Comparison of ENCODE assay signal across 6 cellular contexts in the genomic region with DNA sequence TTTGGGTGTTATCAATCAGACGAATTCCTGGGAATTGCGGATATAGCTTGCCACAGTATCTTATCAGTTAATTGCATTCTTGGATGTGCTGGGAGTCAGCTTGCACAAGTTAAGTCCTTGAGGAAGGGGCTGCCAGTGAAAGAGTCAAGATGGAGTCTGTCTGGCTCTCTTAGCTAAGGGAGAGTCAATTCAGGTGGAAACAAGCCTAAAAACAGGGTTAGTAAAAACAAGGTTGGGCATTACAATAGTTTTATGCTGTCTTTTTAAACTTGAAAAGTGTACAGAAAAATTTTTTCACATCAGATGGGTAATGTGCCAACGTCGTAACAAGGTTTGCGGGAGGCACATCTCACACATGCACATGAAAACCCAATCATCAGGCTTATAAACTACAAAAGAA. TPM values are rescaled to one million over a fixed set of nuclear protein-coding genes. Genes with fewer than 3 reads are reported as not detected.
A peak's percentile ranks its signal among the peaks of the same experiment; 100 is the strongest.
DNase-seq lines count a peak whose midpoint lies in the region; ATAC-seq, FAIRE-seq and TF ChIP-seq lines count a peak whose summit lies in the region.
"Not testable (repeated sequence)": the region's sequence is repeated elsewhere in the genome, so short reads cannot be mapped to it uniquely, and the experiment has no call there.

No MANE protein-coding gene starts in this region.

- not testable (repeated sequence) for H2AFZ ChIP-seq in K562 (ENCODE audit: low read depth, low read length)

- H3K4me1 Mint-ChIP-seq in Caco-2 (ENCODE audit: low read depth, unreplicated experiment) (peaks cover 41% of the 10 kb centered on the region), chondrocyte (ENCODE audit: low read depth) (peaks cover 42% of the 10 kb centered on the region), mesothelial cell of epicardium (peaks cover 36% of the 10 kb centered on the region)

- intact Hi-C loops in Caco-2 (cut with micrococcal nuclease; ENCODE audit: unreplicated experiment); K562 (cut with micrococcal nuclease): not testable (repeated sequence)

- peaks cover 14% of the 10 kb centered on the region for H3K36me3 Mint-ChIP-seq in Caco-2 (ENCODE audit: insufficient read depth, unreplicated experiment)
- H3K36me3 Mint-ChIP-seq in chondrocyte (ENCODE audit: low read depth); mesothelial cell of epicardium: not testable (repeated sequence)

- not testable (repeated sequence) for H3K4me2 ChIP-seq in K562 (ENCODE audit: insufficient read depth, low read length)

- H3K4me3 ChIP-seq in Caco-2 (ENCODE audit: low read depth, low read length); K562; cardiac muscle cell: not testable (repeated sequence)

- not testable (repeated sequence) for BruUV-seq in Caco-2 (replicated peaks; lab: Mats Ljungman, UMichigan); K562 (replicated peaks; lab: Mats Ljungman, UMichigan)

- not testable (repeated sequence) for ATAC-seq in SK-N-SH treated with all-trans-retinoic acid at 6 μM for 48 hours, K562

- TF ChIP-seq EP300 in K562 (IDR thresholded peaks at IDR 0.05; ENCODE audit: low read length) = not testable (repeated sequence)

- in situ Hi-C loops in K562 (cut with MboI) = not testable (repeated sequence)

- DNase-seq in Caco-2; K562 (ENCODE audit: extremely low read depth in 1 of 4, low spot score in 3 of 4); chondrocyte (ENCODE audit: low spot score); cardiac muscle cell (ENCODE audit: low read depth in 1 of 2, low spot score in 1 of 2); mesothelial cell of epicardium (ENCODE audit: low spot score in 2 of 2, unreplicated experiment in 2 of 2): not testable (repeated sequence)

- H3K4me3 Mint-ChIP-seq in Caco-2 (ENCODE audit: unreplicated experiment) = peak overlapping the region; percentile 3
- H3K4me3 Mint-ChIP-seq in chondrocyte (ENCODE audit: unreplicated experiment); mesothelial cell of epicardium: not testable (repeated sequence)

- CTCF ChIA-PET in Caco-2 (lab: Charles Lee); K562 (lab: Yijun Ruan, JAX; ENCODE audit: low intra/inter-chr PET ratio): not testable (repeated sequence)

- 82% methylated on average over 5 of the region's 5 CpGs for WGBS in K562 (ENCODE audit: insufficient coverage, low coverage, missing lambda C conversion rate)

- H3K79me2 ChIP-seq in K562 (ENCODE audit: control insufficient read depth, insufficient read depth, low read length) = not testable (repeated sequence)

- not testable (repeated sequence) for H3K27ac ChIP-seq in K562 (ENCODE audit: extremely low read depth, low read depth, low read length)
- peak overlapping the region; percentile 10 for H3K27ac ChIP-seq in cardiac muscle cell

- TF ChIP-seq CTCF in Caco-2 (IDR thresholded peaks at IDR 0.05; ENCODE audit: insufficient read depth in 1 of 2, low read depth in 1 of 2, low read length in 1 of 2, severe bottlenecking in 1 of 2, unreplicated experiment in 1 of 2); K562 (IDR thresholded peaks at IDR 0.05 in 2 of 3, conservative IDR thresholded peaks at IDR 0.05 in 1 of 3; ENCODE audit: insufficient read depth in 2 of 3, low read depth in 1 of 3, low read length in 3 of 3); chondrocyte (IDR thresholded peaks at IDR 0.05); cardiac muscle cell (IDR thresholded peaks at IDR 0.05; ENCODE audit: low read depth, low read length); mesothelial cell of epicardium (IDR thresholded peaks at IDR 0.05; ENCODE audit: unreplicated experiment): not testable (repeated sequence)

- not testable (repeated sequence) for H3K9ac ChIP-seq in K562 (ENCODE audit: insufficient read depth in 1 of 2, low read depth in 2 of 2, low read length in 2 of 2)

- H3K36me3 ChIP-seq in Caco-2 (ENCODE audit: control insufficient read depth, insufficient read depth, low read length); K562 (ENCODE audit: control insufficient read depth, insufficient read depth, low read length); cardiac muscle cell: not testable (repeated sequence)

- POLR2A ChIA-PET in Caco-2 (lab: Charles Lee) = not testable (repeated sequence)
- POLR2A ChIA-PET in K562 (lab: Yijun Ruan, JAX) = interaction anchor here (0.7 to 1.4 kb wide), 2 partner anchors 8 to 9 kb away, joined by 3 to 4 read pairs; no protein-coding TSS in a partner anchor

- not testable (repeated sequence) for H3K9me1 ChIP-seq in K562 (ENCODE audit: control insufficient read depth, insufficient read depth, low read length)

- not testable (repeated sequence) for H4K20me1 ChIP-seq in K562 (replicated peaks; ENCODE audit: control insufficient read depth, insufficient read depth, low read length)

- H3K9me3 ChIP-seq in Caco-2; K562 (replicated peaks; ENCODE audit: control insufficient read depth, insufficient read depth, low read depth, low read length); cardiac muscle cell (ENCODE audit: low read depth): not testable (repeated sequence)

- not testable (repeated sequence) for TF ChIP-seq RAD21 in K562 (CRISPR knock-in tag; conservative IDR thresholded peaks at IDR 0.05 in 1 of 2, IDR thresholded peaks at IDR 0.05 in 1 of 2)

- not testable (repeated sequence) for H3K27me3 Mint-ChIP-seq in Caco-2 (ENCODE audit: insufficient read depth, unreplicated experiment); chondrocyte (ENCODE audit: low read depth); mesothelial cell of epicardium (ENCODE audit: low read depth)

- TF ChIP-seq POLR2A in K562 (conservative IDR thresholded peaks at IDR 0.05) = not testable (repeated sequence)

- not testable (repeated sequence) for H3K27me3 ChIP-seq in Caco-2 (replicated peaks; ENCODE audit: control insufficient read depth, insufficient read depth, low read length); K562 (ENCODE audit: control insufficient read depth in 2 of 2, insufficient read depth in 2 of 2, low read length in 2 of 2); cardiac muscle cell

- not testable (repeated sequence) for FAIRE-seq in K562 (lab: Jason Lieb, UNC)

- H3K4me1 ChIP-seq in Caco-2 = peaks cover 71% of the 10 kb centered on the region
- H3K4me1 ChIP-seq in K562 (replicated peaks in 1 of 2; ENCODE audit: control insufficient read depth in 2 of 2, insufficient read depth in 2 of 2, low read length in 2 of 2) = peaks cover 10 to 19% of the 10 kb centered on the region in 2 experiments
- not testable (repeated sequence) for H3K4me1 ChIP-seq in cardiac muscle cell (ENCODE audit: low read depth)

- H3K9me3 Mint-ChIP-seq in Caco-2 (ENCODE audit: unreplicated experiment) = peaks cover 10% of the 10 kb centered on the region
- H3K9me3 Mint-ChIP-seq in chondrocyte (ENCODE audit: low read depth); mesothelial cell of epicardium: not testable (repeated sequence)

- H3K27ac Mint-ChIP-seq in Caco-2 (ENCODE audit: unreplicated experiment) (peak overlapping the region; percentile 13), chondrocyte (ENCODE audit: unreplicated experiment) (peak overlapping the region; percentile 24), mesothelial cell of epicardium (peak overlapping the region; percentile 85)

TF ChIP-seq in SK-N-SH treated with all-trans-retinoic acid at 6 μM for 48 hours, 23 proteins besides CTCF, POLR2A, EP300 and RAD21:
- peak; percentile 90 for TF ChIP-seq SNAI2 (CRISPR knock-in tag; IDR thresholded peaks at IDR 0.05)
- TF ChIP-seq ISL1 (CRISPR knock-in tag; IDR thresholded peaks at IDR 0.05) = peak; percentile 32; the same call in 1 of the 2 replicates
TF ChIP-seq in SK-N-SH treated with all-trans-retinoic acid at 6 μM for 48 hours: peak in this region for 2; not testable (repeated sequence) for 21.

RNA-seq across cellular contexts. Expression of a gene that starts 5.5 kb away (rescaled TPM):
- total RNA-seq in Caco-2 (2022) (265 and 278 TPM in 2 replicates), K562 (2014; rRNA removed) (7.9 and 8.5 TPM in 2 replicates), K562 (2014; rRNA removed; fragmentation: Illumina TruSeq; extraction: Trizol) (14.6 and 18.5 TPM in 2 replicates), K562 (2015; rRNA removed; fragmentation: Illumina TruSeq; extraction: Trizol) (14.4 and 16.2 TPM in 2 replicates), K562 (2021) (17.7 and 18.2 TPM in 2 replicates), chondrocyte (167 to 221 TPM (median 210 TPM) in 3 replicates), cardiac muscle cell (47.2 and 55.5 TPM in 2 replicates), mesothelial cell of epicardium (373 to 381 TPM (median 374 TPM) in 3 replicates)
- 26.8 and 77.1 TPM in 2 replicates for total RNA-seq in K562 (2011; cell fraction: chromatin; rRNA removed; ENCODE audit: low replicate concordance)
- 10.4 and 21.0 TPM in 2 replicates for total RNA-seq in K562 (2011; cell fraction: nucleolus; rRNA removed)
- 19.9 and 23.6 TPM in 2 replicates for total RNA-seq in K562 (2011; cell fraction: nucleoplasm; rRNA removed)
- polyA plus RNA-seq in K562 (2011; rRNA removed) (16.7 and 27.0 TPM in 2 replicates), K562 (2014; fragmentation: Illumina TruSeq; extraction: Trizol) (7.9 and 11.0 TPM in 2 replicates), K562 (2014; fragmentation: Nextera tagmentation; extraction: Ambion mirVana) (1 to 10 TPM; 2.0 to 2.3 TPM), K562 (2014; rRNA removed) (4.5 and 5.3 TPM in 2 replicates), cardiac muscle cell (47.7 and 50.5 TPM in 2 replicates)
- 5.8 and 7.8 TPM in 2 replicates for polyA plus RNA-seq in K562 (2011; cell fraction: cytosol; rRNA removed)
- polyA plus RNA-seq in K562 (2011; cell fraction: nucleus; rRNA removed) = 20.0 and 24.0 TPM in 2 replicates
- polyA plus RNA-seq in K562 (2012) = 7.3 and 7.8 TPM in 2 replicates
- 98.7 and 113 TPM in 2 replicates for polyA minus RNA-seq in K562 (2011; rRNA and poly(A)+ RNA removed)
- polyA minus RNA-seq in K562 (2011; cell fraction: cytosol; rRNA and poly(A)+ RNA removed) = 12.9 and 37.6 TPM in 2 replicates
- polyA minus RNA-seq in K562 (2011; cell fraction: nucleus; rRNA and poly(A)+ RNA removed) = 15.9 and 33.5 TPM in 2 replicates

Comparison
In these comparisons a context has a peak if more than half of its experiments do, and no peak if none do; other contexts are left out.
1. H3K27ac Mint-ChIP-seq: peak in every context shown above with its lines; median percentile 85 in mesothelial cell of epicardium; 24 in chondrocyte; 13 in Caco-2.